In genomic region chr19:5672708-5673459, GRCh38 we compare ENCODE assay signal across 24 cellular contexts. TPM values are rescaled to one million over a fixed set of nuclear protein-coding genes. Genes with fewer than 3 reads are reported as not detected.
DNase-seq lines count a peak whose midpoint lies in the region; ATAC-seq, FAIRE-seq and TF ChIP-seq lines count a peak whose summit lies in the region.
"Had no signal": no experiment of that assay in that cellular context is flagged by ENCODE, and none has a peak within 500 bp of the region (broad histone marks: within the 10 kb centered on the region; RNA-seq: fewer than 3 reads in every experiment).

No MANE protein-coding gene starts in this region.

- CTCF ChIA-PET in activated B cell treated with CpG ODN at 0.5 μM for 24 hours (lab: Charles Lee), result no interaction called here

- TF ChIP-seq POLR2A in GM12892 (IDR thresholded peaks at IDR 0.05; ENCODE audit: low read depth, low read length), result 0 out of 2 replicates have a peak, but pooled peaks have one; percentile 20

- H3K4me3 ChIP-seq in BE2C (ENCODE audit: low read depth, low read length), result no peak overlapping the region
- H3K4me3 ChIP-seq: A549, BLaER1, GM23248, MG63, Peyer's patch had no signal

- no peak for FAIRE-seq in GM12892 (lab: Jason Lieb, UNC)
- FAIRE-seq: A549, D721Med had no signal

- TF ChIP-seq CTCF in activated B cell treated with CpG ODN at 0.5 μM for 24 hours (IDR thresholded peaks at IDR 0.05), result no peak
- TF ChIP-seq CTCF in BE2C (IDR thresholded peaks at IDR 0.05; ENCODE audit: low read depth, low read length), result no peak

- H3K27me3 ChIP-seq in BE2C, result no peaks in the 10 kb centered on the region
- H3K27me3 ChIP-seq: BLaER1, MG63, Peyer's patch had no signal

- POLR2A ChIA-PET in activated B cell treated with CpG ODN at 0.5 μM for 24 hours (lab: Charles Lee), result interaction anchor here (0.8 kb wide), 1 partner anchor 51 kb away, joined by 3 read pairs; no protein-coding TSS in a partner anchor

- no peak for DNase-seq in activated T-cell treated with anti-CD3 and anti-CD28 coated beads, Interleukin-2, amount 50 U/mL, for 72 hours
- DNase-seq in activated T-cell treated with anti-CD3 and anti-CD28 coated beads for 4 hours, result no peak
- DNase-seq in GM12892 (ENCODE audit: insufficient read length), result no peak
- DNase-seq in activated B cell treated with CpG ODN at 0.5 μM for 24 hours, result no peak
- no peak for DNase-seq in stimulated activated naive B cell treated with anti-CD40 and anti-IgM and Interleukin-4, amounts not matched to agents 10 μg/mL and 1 μg/mL and 100 μg/mL, for 72 hours
- DNase-seq in BE2C, result no peak
- DNase-seq: CD8-positive, alpha-beta memory T cell; GM23248; IMR-90; Kasumi-1; MG63; NCI-H1105; NCI-H2081; NCI-H2171 treated with DMSO at 0.1 percent for 48 hours; NCI-H446; NCI-H526 treated with DMSO at 0.1 percent for 48 hours; Peyer's patch; SHP77; SK-N-SH had no signal

- H3K4me3 Mint-ChIP-seq in activated T-cell treated with anti-CD3 and anti-CD28 coated beads, Interleukin-2, amount 50 U/mL, for 72 hours, result no peak overlapping the region
- no peak overlapping the region for H3K4me3 Mint-ChIP-seq in activated B cell treated with CpG ODN at 0.5 μM for 24 hours
- H3K4me3 Mint-ChIP-seq in stimulated activated naive B cell treated with anti-CD40 and anti-IgM and Interleukin-4, amounts not matched to agents 10 μg/mL and 1 μg/mL and 100 μg/mL, for 72 hours, result no peak overlapping the region
- H3K4me3 Mint-ChIP-seq: CD8-positive, alpha-beta memory T cell had no signal

- no peaks in the 10 kb centered on the region for H3K4me1 ChIP-seq in BE2C
- H3K4me1 ChIP-seq: A549, Peyer's patch had no signal

- no peaks in the 10 kb centered on the region for H3K9me3 ChIP-seq in BE2C
- H3K9me3 ChIP-seq: A549, BLaER1, MG63, Peyer's patch, SK-N-SH had no signal

- intact Hi-C loops in activated B cell treated with CpG ODN at 0.5 μM for 24 hours (cut with micrococcal nuclease), result no loop called here

- peaks cover 2 to 4% of the 10 kb centered on the region in 2 donors for H3K9me3 Mint-ChIP-seq in activated T-cell treated with anti-CD3 and anti-CD28 coated beads, Interleukin-2, amount 50 U/mL, for 72 hours
- no peaks in the 10 kb centered on the region for H3K9me3 Mint-ChIP-seq in activated B cell treated with CpG ODN at 0.5 μM for 24 hours
- H3K9me3 Mint-ChIP-seq in stimulated activated naive B cell treated with anti-CD40 and anti-IgM and Interleukin-4, amounts not matched to agents 10 μg/mL and 1 μg/mL and 100 μg/mL, for 72 hours, result peaks cover 0 to 2% of the 10 kb centered on the region in 2 donors
- H3K9me3 Mint-ChIP-seq: CD8-positive, alpha-beta memory T cell had no signal

- H3K27me3 Mint-ChIP-seq in activated T-cell treated with anti-CD3 and anti-CD28 coated beads, Interleukin-2, amount 50 U/mL, for 72 hours (ENCODE audit: low read depth), result no peaks in the 10 kb centered on the region
- no peaks in the 10 kb centered on the region for H3K27me3 Mint-ChIP-seq in activated B cell treated with CpG ODN at 0.5 μM for 24 hours
- H3K27me3 Mint-ChIP-seq in stimulated activated naive B cell treated with anti-CD40 and anti-IgM and Interleukin-4, amounts not matched to agents 10 μg/mL and 1 μg/mL and 100 μg/mL, for 72 hours, result no peaks in the 10 kb centered on the region
- H3K27me3 Mint-ChIP-seq: CD8-positive, alpha-beta memory T cell had no signal

- peaks cover 31% of the 10 kb centered on the region for H3K36me3 ChIP-seq in BE2C
- H3K36me3 ChIP-seq: MG63 had no signal

- H3K27ac Mint-ChIP-seq in activated T-cell treated with anti-CD3 and anti-CD28 coated beads, Interleukin-2, amount 50 U/mL, for 72 hours, result peak overlapping the region; percentile 73
- H3K27ac Mint-ChIP-seq in activated B cell treated with CpG ODN at 0.5 μM for 24 hours, result peak overlapping the region; percentile 31
- peak overlapping the region; percentile 54 for H3K27ac Mint-ChIP-seq in stimulated activated naive B cell treated with anti-CD40 and anti-IgM and Interleukin-4, amounts not matched to agents 10 μg/mL and 1 μg/mL and 100 μg/mL, for 72 hours

- peaks cover 5 to 12% of the 10 kb centered on the region in 2 donors for H3K36me3 Mint-ChIP-seq in activated T-cell treated with anti-CD3 and anti-CD28 coated beads, Interleukin-2, amount 50 U/mL, for 72 hours (ENCODE audit: insufficient read depth in 2 of 2)
- peaks cover 40% of the 10 kb centered on the region for H3K36me3 Mint-ChIP-seq in activated B cell treated with CpG ODN at 0.5 μM for 24 hours (ENCODE audit: low read depth)
- peaks cover 38 to 61% of the 10 kb centered on the region in 2 donors for H3K36me3 Mint-ChIP-seq in stimulated activated naive B cell treated with anti-CD40 and anti-IgM and Interleukin-4, amounts not matched to agents 10 μg/mL and 1 μg/mL and 100 μg/mL, for 72 hours

- no peaks in the 10 kb centered on the region for H3K4me1 Mint-ChIP-seq in activated T-cell treated with anti-CD3 and anti-CD28 coated beads, Interleukin-2, amount 50 U/mL, for 72 hours (ENCODE audit: low read depth)
- no peaks in the 10 kb centered on the region for H3K4me1 Mint-ChIP-seq in activated B cell treated with CpG ODN at 0.5 μM for 24 hours
- peaks cover 4 to 11% of the 10 kb centered on the region in 2 donors for H3K4me1 Mint-ChIP-seq in stimulated activated naive B cell treated with anti-CD40 and anti-IgM and Interleukin-4, amounts not matched to agents 10 μg/mL and 1 μg/mL and 100 μg/mL, for 72 hours
- H3K4me1 Mint-ChIP-seq: CD8-positive, alpha-beta memory T cell had no signal

- no peak for ATAC-seq in activated T-cell treated with anti-CD3 and anti-CD28 coated beads, Interleukin-2, amount 50 U/mL, for 72 hours (replicated peaks in 1 of 2)
- ATAC-seq in activated B cell treated with CpG ODN at 0.5 μM for 24 hours (ENCODE audit: low read depth) (no peak), GM18517 (IDR thresholded peaks at IDR 0.05; ENCODE audit: unreplicated experiment) (no peak)
- ATAC-seq in stimulated activated naive B cell treated with anti-CD40 and anti-IgM and Interleukin-4, amounts not matched to agents 10 μg/mL and 1 μg/mL and 100 μg/mL, for 72 hours (replicated peaks), result no peak
- ATAC-seq: A549, HCT116 had no signal

RNA-seq across cellular contexts. Expression of gene MICOS13, which starts 7.4 kb away (rescaled TPM):
- total RNA-seq in activated T-cell treated with anti-CD3 and anti-CD28 coated beads, Interleukin-2, amount 50 U/mL, for 72 hours, result 10 to 100 TPM; 33.8 to 34.1 TPM
- 37.6 TPM for polyA plus RNA-seq in GM12892 (2012; ENCODE audit: missing spikeins)
- 58.0 and 60.8 TPM in 2 replicates for total RNA-seq in activated B cell treated with CpG ODN at 0.5 μM for 24 hours
- 300 TPM for polyA plus RNA-seq in BE2C (2012; ENCODE audit: insufficient read depth, insufficient read length, low read depth)

RNA-seq across cellular contexts. Expression of gene HSD11B1L, which starts 7.9 kb away (rescaled TPM):
- 1 to 10 TPM; 3.0 to 5.1 TPM for total RNA-seq in activated T-cell treated with anti-CD3 and anti-CD28 coated beads, Interleukin-2, amount 50 U/mL, for 72 hours
- polyA plus RNA-seq in GM12892 (2012; ENCODE audit: missing spikeins), result 2.0 TPM
- total RNA-seq in activated B cell treated with CpG ODN at 0.5 μM for 24 hours, result 1.4 and 1.5 TPM in 2 replicates
- polyA plus RNA-seq in BE2C (2012; ENCODE audit: insufficient read depth, insufficient read length, low read depth), result 12.8 TPM

RNA-seq across cellular contexts. Expression of gene RPL36, which starts 17.2 kb away (rescaled TPM):
- total RNA-seq in activated T-cell treated with anti-CD3 and anti-CD28 coated beads, Interleukin-2, amount 50 U/mL, for 72 hours, result 1,000 to 10,000 TPM; 1,272 to 1,302 TPM
- polyA plus RNA-seq in GM12892 (2012; ENCODE audit: missing spikeins), result 2,487 TPM
- total RNA-seq in activated B cell treated with CpG ODN at 0.5 μM for 24 hours, result 1,170 and 1,330 TPM in 2 replicates
- polyA plus RNA-seq in BE2C (2012; ENCODE audit: insufficient read depth, insufficient read length, low read depth), result 4,760 TPM

RNA-seq across cellular contexts. Expression of gene LONP1, which starts 47.1 kb away (rescaled TPM):
- total RNA-seq in activated T-cell treated with anti-CD3 and anti-CD28 coated beads, Interleukin-2, amount 50 U/mL, for 72 hours, result 100 to 1,000 TPM; 262 to 266 TPM
- 45.9 TPM for polyA plus RNA-seq in GM12892 (2012; ENCODE audit: missing spikeins)
- total RNA-seq in activated B cell treated with CpG ODN at 0.5 μM for 24 hours, result 72.9 and 77.5 TPM in 2 replicates
- 761 TPM for polyA plus RNA-seq in BE2C (2012; ENCODE audit: insufficient read depth, insufficient read length, low read depth)

RNA-seq across cellular contexts. Expression of gene CATSPERD, which starts 47.6 kb away (rescaled TPM):
- not detected for total RNA-seq in activated T-cell treated with anti-CD3 and anti-CD28 coated beads, Interleukin-2, amount 50 U/mL, for 72 hours
- not detected for polyA plus RNA-seq in GM12892 (2012; ENCODE audit: missing spikeins)
- total RNA-seq in activated B cell treated with CpG ODN at 0.5 μM for 24 hours, result not detected in 2 replicates
- polyA plus RNA-seq in BE2C (2012; ENCODE audit: insufficient read depth, insufficient read length, low read depth), result not detected
- total RNA-seq: CD8-positive, alpha-beta memory T cell; IMR-90; Peyer's patch had no signal
- polyA plus RNA-seq: CD8-positive, alpha-beta memory T cell; GM23248; IMR-90; SK-N-SH had no signal
